In the genomic region with DNA sequence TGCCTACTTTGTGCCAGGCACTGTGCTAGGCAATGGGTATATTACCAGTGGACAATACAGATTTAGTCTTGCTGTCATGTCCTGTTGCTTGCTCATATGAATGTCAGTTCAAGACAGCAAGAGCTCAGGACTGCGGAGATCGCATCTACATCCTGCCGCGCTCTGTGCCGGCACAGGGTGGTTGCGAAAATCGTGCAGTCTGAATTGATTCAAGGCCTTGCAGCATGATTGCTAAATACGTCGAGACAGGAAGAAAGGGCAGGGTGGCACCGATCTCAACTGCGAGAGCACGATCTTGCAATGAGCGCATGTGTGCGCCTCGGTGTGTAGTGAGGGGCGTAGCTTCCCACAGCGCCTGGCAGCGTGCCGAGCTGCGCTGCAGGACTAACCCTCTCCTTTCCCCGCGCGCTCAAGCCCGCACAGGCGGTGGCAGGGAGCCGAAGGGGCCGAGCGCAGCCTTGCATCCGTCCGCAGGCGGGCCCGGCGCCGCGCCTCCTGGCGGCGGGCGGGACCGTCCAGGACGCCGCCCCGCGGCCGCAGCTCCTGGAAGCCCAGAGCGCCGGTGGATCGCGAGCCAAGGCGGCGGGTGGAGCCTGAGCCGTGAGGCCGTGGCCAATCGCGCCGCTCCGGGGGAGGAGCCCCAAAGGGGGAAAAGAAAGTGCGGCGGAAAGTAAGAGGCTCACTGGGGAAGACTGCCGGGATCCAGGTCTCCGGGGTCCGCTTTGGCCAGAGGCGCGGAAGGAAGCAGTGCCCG, we compare ENCODE assay signal across 8 cellular contexts. TPM values are rescaled to one million over a fixed set of nuclear protein-coding genes. Genes with fewer than 3 reads are reported as not detected.
A peak's percentile ranks its signal among the peaks of the same experiment; 100 is the strongest.
DNase-seq lines count a peak whose midpoint lies in the region; ATAC-seq and TF ChIP-seq lines count a peak whose summit lies in the region.

A gene with protein sequence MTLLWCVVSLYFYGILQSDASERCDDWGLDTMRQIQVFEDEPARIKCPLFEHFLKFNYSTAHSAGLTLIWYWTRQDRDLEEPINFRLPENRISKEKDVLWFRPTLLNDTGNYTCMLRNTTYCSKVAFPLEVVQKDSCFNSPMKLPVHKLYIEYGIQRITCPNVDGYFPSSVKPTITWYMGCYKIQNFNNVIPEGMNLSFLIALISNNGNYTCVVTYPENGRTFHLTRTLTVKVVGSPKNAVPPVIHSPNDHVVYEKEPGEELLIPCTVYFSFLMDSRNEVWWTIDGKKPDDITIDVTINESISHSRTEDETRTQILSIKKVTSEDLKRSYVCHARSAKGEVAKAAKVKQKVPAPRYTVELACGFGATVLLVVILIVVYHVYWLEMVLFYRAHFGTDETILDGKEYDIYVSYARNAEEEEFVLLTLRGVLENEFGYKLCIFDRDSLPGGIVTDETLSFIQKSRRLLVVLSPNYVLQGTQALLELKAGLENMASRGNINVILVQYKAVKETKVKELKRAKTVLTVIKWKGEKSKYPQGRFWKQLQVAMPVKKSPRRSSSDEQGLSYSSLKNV (plus strand): TSS at position 677 of the 754 bp plus-strand sequence. CDS start 50,205 bp downstream, outside the sequence.

- H2AFZ ChIP-seq in KMS-11 (ENCODE audit: low read depth): peak within 1 kb of the TSS; percentile 93

- intact Hi-C loops in stomach (cut with DNase I; ENCODE audit: low total_unique reads): no loop called here

- peak within 1 kb of the TSS; percentile 91 for H3K4me3 Mint-ChIP-seq in neural crest cell

- H3K9me3 ChIP-seq in DOHH2 (ENCODE audit: control insufficient read depth, insufficient read depth, low read length): no peaks in the 10 kb centered on the region
- no peaks in the 10 kb centered on the region for H3K9me3 ChIP-seq in stomach

- no peaks in the 10 kb centered on the region for H3F3A ChIP-seq in DOHH2 (ENCODE audit: control insufficient read depth, insufficient read depth)

- ATAC-seq in GM21786 (IDR thresholded peaks at IDR 0.05; ENCODE audit: unreplicated experiment): peak; percentile 97

- H3K27me3 Mint-ChIP-seq in neural crest cell (ENCODE audit: low read depth): peaks cover 16% of the 10 kb centered on the region

- no peaks in the 10 kb centered on the region for H3K36me3 Mint-ChIP-seq in neural crest cell (ENCODE audit: low read depth)

- peak within 1 kb of the TSS; percentile 33; the same call in 1 of the 2 replicates for H3K9ac ChIP-seq in KMS-11

- peaks cover 2% of the 10 kb centered on the region for H3K9me3 Mint-ChIP-seq in neural crest cell

- no peak for TF ChIP-seq POLR2A in stomach (IDR thresholded peaks at IDR 0.05)

- H3K27ac ChIP-seq in DOHH2 (ENCODE audit: low read depth, low read length) (peak within 1 kb of the TSS; percentile 9), KMS-11 (peak within 1 kb of the TSS; percentile 32), stomach (peak within 1 kb of the TSS; percentile 81 to 88 (median 86))

- H3K4me3 ChIP-seq in DOHH2 (ENCODE audit: low read length) (peak within 1 kb of the TSS; percentile 89), KMS-11 (IDR thresholded peaks at IDR 0.05; ENCODE audit: insufficient read depth, low read depth, low read length) (peak within 1 kb of the TSS; percentile 95), stomach (peak within 1 kb of the TSS; percentile 74 to 94 (median 80))

- peaks cover 16% of the 10 kb centered on the region for H3K4me1 ChIP-seq in DOHH2 (ENCODE audit: control insufficient read depth, low read length)
- H3K4me1 ChIP-seq in KMS-11 (ENCODE audit: low read depth, poor library complexity, severe bottlenecking): peaks cover 18% of the 10 kb centered on the region
- H3K4me1 ChIP-seq in stomach: peaks cover 9 to 30% (median 17%) of the 10 kb centered on the region in 4 donors

- TF ChIP-seq EP300 in stomach (IDR thresholded peaks at IDR 0.05): no peak

- WGBS in stomach, 5 donors: 0 to 1% (median 1%) methylated on average over 56 to 64 of the region's 64 CpGs

- H4K20me1 ChIP-seq in DOHH2 (ENCODE audit: control insufficient read depth, insufficient read depth, low read depth, low read length): no peaks in the 10 kb centered on the region
- H4K20me1 ChIP-seq in KMS-11 (ENCODE audit: insufficient read depth): no peaks in the 10 kb centered on the region

- peak; percentile 55 to 58 for DNase-seq in SHP77 (lab: John Stamatoyannopoulos, UW)
- DNase-seq in activated effector memory CD4-positive, alpha-beta T cell treated with anti-CD3 and anti-CD28 coated beads, Interleukin-2, amount 50 U/mL, for 16 hours: peak; percentile 95
- peak; percentile 83 for DNase-seq in fibroblast of the conjunctiva (ENCODE audit: low read depth)
- DNase-seq in neural crest cell (ENCODE audit: low read depth, low spot score): peak; percentile 77
- DNase-seq in stomach: peak; percentile 93

- H3K79me2 ChIP-seq in DOHH2 (ENCODE audit: control insufficient read depth, low read length): no peaks in the 10 kb centered on the region
- no peaks in the 10 kb centered on the region for H3K79me2 ChIP-seq in KMS-11 (ENCODE audit: insufficient read depth, low read depth)

- H3K9me2 ChIP-seq in DOHH2 (replicated peaks; ENCODE audit: control insufficient read depth, low read length): no peaks in the 10 kb centered on the region

- H3K4me2 ChIP-seq in DOHH2 (ENCODE audit: low read length) (peak within 1 kb of the TSS; percentile 85), KMS-11 (peak within 1 kb of the TSS; percentile 78)

- TF ChIP-seq CTCF in DOHH2 (IDR thresholded peaks at IDR 0.05; ENCODE audit: low read depth, low read length, poor library complexity, severe bottlenecking) (peak; percentile 69), KMS-11 (conservative IDR thresholded peaks at IDR 0.05; ENCODE audit: low read depth, low read length) (peak; percentile 69), neural crest cell (conservative IDR thresholded peaks at IDR 0.05) (peak; percentile 75), stomach (IDR thresholded peaks at IDR 0.05) (peak in 3 of 7 experiments; percentile 78 to 92 (median 81))

- peak within 1 kb of the TSS; percentile 5 for H3K27ac Mint-ChIP-seq in neural crest cell (ENCODE audit: unreplicated experiment)

- H3K4me1 Mint-ChIP-seq in neural crest cell: peaks cover 10% of the 10 kb centered on the region

- H3K36me3 ChIP-seq in DOHH2 (ENCODE audit: control insufficient read depth, low read length) (no peaks in the 10 kb centered on the region), KMS-11 (ENCODE audit: insufficient read depth) (no peaks in the 10 kb centered on the region), stomach (no peaks in the 10 kb centered on the region)

- H3K27me3 ChIP-seq in DOHH2 (ENCODE audit: control insufficient read depth, low read length): peaks cover 5% of the 10 kb centered on the region
- H3K27me3 ChIP-seq in KMS-11 (ENCODE audit: insufficient read depth, low read depth): no peaks in the 10 kb centered on the region
- no peaks in the 10 kb centered on the region for H3K27me3 ChIP-seq in stomach

RNA-seq across cellular contexts. Expression of the gene that starts here (rescaled TPM):
- total RNA-seq in neural crest cell (4.4 and 5.4 TPM in 2 replicates), stomach (10 to 100 TPM in 2 of 5 donors, 1 to 10 TPM in 1, not detected in 2; 9.1 to 54.8 (median 19.1) TPM)
- 1 to 10 TPM in 2 of 3 donors, under 1 TPM in 1; 0.76 to 3.5 (median 2.4) TPM for polyA plus RNA-seq in stomach

Comparison
In these comparisons a context has a peak if more than half of its experiments do, and no peak if none do; other contexts are left out.
1. Peak in every context shown above with its lines: DNase-seq, ATAC-seq, H3K4me3 ChIP-seq and H3K27ac ChIP-seq.
2. H3K27ac ChIP-seq: peak in every context shown above with its lines; median percentile 86 in stomach; 32 in KMS-11; 9 in DOHH2.